Comparison of ENCODE assay signal across 9 cellular contexts in the genomic region with DNA sequence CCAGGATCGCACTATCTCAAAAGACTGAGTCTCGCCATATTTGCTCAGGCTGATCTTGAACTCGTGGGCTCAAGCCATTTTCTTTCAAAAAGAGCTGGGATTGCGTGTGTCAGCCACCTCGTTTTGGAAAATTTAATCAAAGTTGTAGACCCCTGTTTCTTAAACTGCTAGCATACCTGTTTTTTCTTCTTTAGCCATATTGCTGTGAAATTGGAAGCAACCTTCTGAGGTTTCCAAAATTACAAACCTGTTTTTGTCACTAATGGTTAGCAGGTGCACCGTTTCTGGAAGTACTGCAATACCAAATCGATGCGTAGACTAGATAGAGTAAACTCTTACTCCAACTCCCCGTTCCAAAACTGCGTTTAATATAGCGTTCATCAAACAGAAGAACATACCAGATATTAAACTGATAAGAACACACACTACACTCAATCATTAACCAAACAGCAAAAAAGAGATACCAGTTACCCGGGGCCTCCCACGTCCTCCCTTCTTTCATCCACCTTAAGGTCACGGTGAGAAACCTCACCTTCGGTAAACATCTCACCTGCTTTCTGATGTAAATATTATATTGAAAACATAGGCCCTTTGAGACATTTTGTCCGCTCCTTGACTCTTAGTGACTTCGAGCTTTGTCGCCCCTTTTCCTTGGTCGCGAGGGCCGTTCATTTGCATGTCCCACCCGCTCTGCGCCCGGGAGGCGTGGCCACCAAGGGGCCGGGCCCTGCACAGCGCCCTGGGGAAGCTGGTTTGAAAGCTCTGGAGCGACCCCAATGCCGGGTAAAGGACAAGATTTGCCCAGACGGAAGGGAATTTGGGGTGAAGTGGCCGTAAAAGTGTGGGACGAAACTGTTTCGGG.
DNase-seq lines count a peak whose midpoint lies in the region; ATAC-seq and TF ChIP-seq lines count a peak whose summit lies in the region.
"Had no signal": no experiment of that assay in that cellular context is flagged by ENCODE, and none has a peak within 500 bp of the region (broad histone marks: within the 10 kb centered on the region; RNA-seq: fewer than 3 reads in every experiment).

A gene (minus strand): TSS at position 462 of the 862 bp plus-strand sequence.

- H3K4me3 ChIP-seq in choroid plexus epithelial cell (ENCODE audit: low read depth, low read length) = peak within 1 kb of the TSS; percentile 75

- peak within 1 kb of the TSS; percentile 88 for H3K27ac ChIP-seq in layer of hippocampus (ENCODE audit: low read depth, low read length)

- no peaks in the 10 kb centered on the region for H3K27me3 ChIP-seq in layer of hippocampus (ENCODE audit: control insufficient read depth, insufficient read depth, low read length)

- DNase-seq in NK-92 treated with Interleukin-12 subunit alpha and Interleukin-12 subunit beta, amount 100 ng/mL, for 24 hours (lab: John Stamatoyannopoulos, UW) = peak; percentile 50
- DNase-seq in NK-92 (lab: John Stamatoyannopoulos, UW; ENCODE audit: unreplicated experiment) (no peak), NCI-H2196 (lab: John Stamatoyannopoulos, UW; ENCODE audit: unreplicated experiment) (peak; percentile 63), choroid plexus epithelial cell (ENCODE audit: low read depth) (peak; percentile 94)
- peak; percentile 66 for DNase-seq in activated CD4-positive, alpha-beta T cell treated with anti-CD3 and anti-CD28 coated beads for 1 hour
- DNase-seq in stimulated activated CD4-positive, alpha-beta T cell treated with anti-CD3 and anti-CD28 coated beads, Interleukin-1b, Interleukin-23, amount 100 ng/mL, for 24 hours (ENCODE audit: low read depth in 4 of 4, low spot score in 1 of 4) = peak; percentile 50 to 68 (median 64)
- DNase-seq: DND-41 had no signal

- no peak for TF ChIP-seq CTCF in choroid plexus epithelial cell (conservative IDR thresholded peaks at IDR 0.05; ENCODE audit: low read depth, low read length)

- ATAC-seq in HG03066 (IDR thresholded peaks at IDR 0.05; ENCODE audit: low read depth, unreplicated experiment) = peak; percentile 71
